8 cellular contexts compared by ENCODE assay signal in genomic region chr17:5282639-5283217, GRCh38. TPM values are rescaled to one million over a fixed set of nuclear protein-coding genes. Genes with fewer than 3 reads are reported as not detected.
DNase-seq lines count a peak whose midpoint lies in the region; ATAC-seq and TF ChIP-seq lines count a peak whose summit lies in the region.

No MANE protein-coding gene starts in this region.

- H3K27ac Mint-ChIP-seq in CD8-positive, alpha-beta memory T cell: peak overlapping the region; percentile 54 to 99 (median 86)
- H3K27ac Mint-ChIP-seq in dendritic cell treated with granulocyte-macrophage colony-stimulating factor and Interleukin-4, amounts not matched to agents 40 ng/mL and 50 ng/mL, for 4 days: peak overlapping the region; percentile 82

- intact Hi-C loops in dendritic cell treated with granulocyte-macrophage colony-stimulating factor and Interleukin-4, amounts not matched to agents 40 ng/mL and 50 ng/mL, for 4 days (cut with micrococcal nuclease): no loop called here

- ATAC-seq in HG02970 (IDR thresholded peaks at IDR 0.05; ENCODE audit: low FRiP score, unreplicated experiment): peak; percentile 31
- ATAC-seq in HG03432 (IDR thresholded peaks at IDR 0.05; ENCODE audit: unreplicated experiment): no peak
- no peak for ATAC-seq in GM18520 (IDR thresholded peaks at IDR 0.05; ENCODE audit: unreplicated experiment)

- peaks cover 0 to 6% of the 10 kb centered on the region in 2 donors for H3K27me3 Mint-ChIP-seq in CD8-positive, alpha-beta memory T cell
- H3K27me3 Mint-ChIP-seq in dendritic cell treated with granulocyte-macrophage colony-stimulating factor and Interleukin-4, amounts not matched to agents 40 ng/mL and 50 ng/mL, for 4 days: no peaks in the 10 kb centered on the region

- peak overlapping the region; percentile 76 to 97 (median 92) for H3K4me3 Mint-ChIP-seq in CD8-positive, alpha-beta memory T cell
- H3K4me3 Mint-ChIP-seq in dendritic cell treated with granulocyte-macrophage colony-stimulating factor and Interleukin-4, amounts not matched to agents 40 ng/mL and 50 ng/mL, for 4 days: peak overlapping the region; percentile 82

- peak in 3 of 5 donors; percentile 1 to 66 (median 36) for DNase-seq in CD8-positive, alpha-beta memory T cell
- DNase-seq in stimulated activated CD8-positive, alpha-beta memory T cell treated with anti-CD3 and anti-CD28 coated beads, Interleukin-4, amount 100 ng/mL, for 48 hours: peak; percentile 58

- H3K9me3 Mint-ChIP-seq in CD8-positive, alpha-beta memory T cell: no peaks in the 10 kb centered on the region
- no peaks in the 10 kb centered on the region for H3K9me3 Mint-ChIP-seq in dendritic cell treated with granulocyte-macrophage colony-stimulating factor and Interleukin-4, amounts not matched to agents 40 ng/mL and 50 ng/mL, for 4 days

- H3K4me1 Mint-ChIP-seq in CD8-positive, alpha-beta memory T cell: peaks cover 32 to 50% (median 43%) of the 10 kb centered on the region in 3 donors
- peaks cover 18% of the 10 kb centered on the region for H3K4me1 Mint-ChIP-seq in dendritic cell treated with granulocyte-macrophage colony-stimulating factor and Interleukin-4, amounts not matched to agents 40 ng/mL and 50 ng/mL, for 4 days (ENCODE audit: low read depth)

- H3K36me3 Mint-ChIP-seq in CD8-positive, alpha-beta memory T cell: peaks cover 0 to 15% (median 4%) of the 10 kb centered on the region in 3 donors
- peaks cover 12% of the 10 kb centered on the region for H3K36me3 Mint-ChIP-seq in dendritic cell treated with granulocyte-macrophage colony-stimulating factor and Interleukin-4, amounts not matched to agents 40 ng/mL and 50 ng/mL, for 4 days (ENCODE audit: low read depth)

- H3K4me3 ChIP-seq in CD8-positive, alpha-beta memory T cell (ENCODE audit: low read length): peak overlapping the region; percentile 83
- H3K4me3 ChIP-seq in mucosa of rectum (ENCODE audit: low read length in 2 of 2): peak overlapping the region; percentile 75 to 84

- POLR2A ChIA-PET in CD8-positive, alpha-beta memory T cell (lab: Charles Lee): interaction anchor here (0.6 to 1.1 kb wide), 6 partner anchors 27 to 149 kb away, joined by 3 to 10 read pairs (median 4); no protein-coding TSS in a partner anchor

- no peaks in the 10 kb centered on the region for H3K9me3 ChIP-seq in CD8-positive, alpha-beta memory T cell (ENCODE audit: low read length)
- H3K9me3 ChIP-seq in mucosa of rectum (ENCODE audit: control insufficient read depth in 2 of 2, low read length in 2 of 2): no peaks in the 10 kb centered on the region

- CTCF ChIA-PET in CD8-positive, alpha-beta memory T cell (lab: Charles Lee): interaction anchor here (1.1 kb wide), 1 partner anchor 85 kb away, joined by 3 read pairs; no protein-coding TSS in a partner anchor

- TF ChIP-seq CTCF in VCaP (conservative IDR thresholded peaks at IDR 0.05): no peak

- peaks cover 38% of the 10 kb centered on the region for H3K4me1 ChIP-seq in CD8-positive, alpha-beta memory T cell (ENCODE audit: insufficient read depth, low read length)
- H3K4me1 ChIP-seq in mucosa of rectum (ENCODE audit: control insufficient read depth in 2 of 2, insufficient read depth in 2 of 2, low read length in 2 of 2): peaks cover 9 to 16% of the 10 kb centered on the region in 2 donors

- H3K27me3 ChIP-seq in CD8-positive, alpha-beta memory T cell (ENCODE audit: insufficient read depth, low read length, poor library complexity, severe bottlenecking): no peaks in the 10 kb centered on the region
- H3K27me3 ChIP-seq in mucosa of rectum (ENCODE audit: control insufficient read depth in 2 of 2, insufficient read depth in 2 of 2, low read length in 2 of 2): no peaks in the 10 kb centered on the region

- peak overlapping the region; percentile 53 for H3K27ac ChIP-seq in CD8-positive, alpha-beta memory T cell (ENCODE audit: low read depth, low read length)
- peak overlapping the region; percentile 89 for H3K27ac ChIP-seq in VCaP
- peak overlapping the region in 1 of 2 donors; percentile 9 for H3K27ac ChIP-seq in mucosa of rectum (ENCODE audit: low read depth in 2 of 2, low read length in 2 of 2)

- no peaks in the 10 kb centered on the region for H3K36me3 ChIP-seq in CD8-positive, alpha-beta memory T cell (ENCODE audit: insufficient read depth, low read length)
- no peaks in the 10 kb centered on the region for H3K36me3 ChIP-seq in mucosa of rectum (ENCODE audit: control insufficient read depth in 2 of 2, insufficient read depth in 2 of 2, low read length in 2 of 2)

- H3K9ac ChIP-seq in mucosa of rectum (ENCODE audit: low read depth in 1 of 2, low read length in 2 of 2): peak overlapping the region; percentile 54 to 63

RNA-seq across cellular contexts. Expression of gene RABEP1, which starts 0.6 kb away (rescaled TPM):
- total RNA-seq in CD8-positive, alpha-beta memory T cell: 10 to 100 TPM; 60.9 to 64.0 TPM
- polyA plus RNA-seq in CD8-positive, alpha-beta memory T cell: 44.4 TPM

RNA-seq across cellular contexts. Expression of gene SCIMP, which starts 48.1 kb away (rescaled TPM):
- under 1 TPM; 0.22 TPM for total RNA-seq in CD8-positive, alpha-beta memory T cell
- polyA plus RNA-seq in CD8-positive, alpha-beta memory T cell: 0.81 TPM
